Comparison of ENCODE assay signal across 24 cellular contexts in the genomic region with DNA sequence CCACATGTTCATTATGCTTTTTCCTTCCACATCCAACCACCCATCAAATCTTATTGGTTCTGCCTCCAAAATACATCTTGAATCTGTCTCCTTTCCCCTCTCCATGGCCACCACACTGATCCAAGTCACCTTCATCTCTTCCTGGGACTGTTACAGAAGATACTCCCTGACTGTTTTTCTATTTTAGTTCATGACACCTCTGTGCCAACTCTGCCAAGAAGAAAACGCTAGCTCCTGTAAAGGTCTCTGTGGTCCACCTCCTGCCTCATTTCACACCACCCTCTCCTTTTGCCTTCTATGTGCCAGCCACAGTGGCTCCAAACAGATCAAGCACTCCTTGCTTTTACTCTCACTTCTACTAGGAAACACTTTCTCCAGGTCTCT. TPM values are rescaled to one million over a fixed set of nuclear protein-coding genes. Genes with fewer than 3 reads are reported as not detected.
A peak's percentile ranks its signal among the peaks of the same experiment; 100 is the strongest.
DNase-seq lines count a peak whose midpoint lies in the region; ATAC-seq, FAIRE-seq and TF ChIP-seq lines count a peak whose summit lies in the region.
"Had no signal": no experiment of that assay in that cellular context is flagged by ENCODE, and none has a peak within 500 bp of the region (broad histone marks: within the 10 kb centered on the region; RNA-seq: fewer than 3 reads in every experiment).

No MANE protein-coding gene starts in this region.

- ATAC-seq in activated T-cell treated with anti-CD3 and anti-CD28 coated beads, Interleukin-2, amount 50 U/mL, for 72 hours (replicated peaks in 1 of 2) = no peak
- no peak for ATAC-seq in CD4-positive, CD25-positive, alpha-beta regulatory T cell (ENCODE audit: low read depth in 2 of 2)
- ATAC-seq in K562 (no peak), gastrocnemius medialis (peak; percentile 78 to 89)
- ATAC-seq: HCT116 had no signal

- no peak overlapping the region for H3K9ac ChIP-seq in K562 (ENCODE audit: insufficient read depth in 1 of 2, low read depth in 2 of 2, low read length in 2 of 2)

- peaks cover 6 to 22% of the 10 kb centered on the region in 2 donors for H3K36me3 Mint-ChIP-seq in activated T-cell treated with anti-CD3 and anti-CD28 coated beads, Interleukin-2, amount 50 U/mL, for 72 hours (ENCODE audit: insufficient read depth in 2 of 2)
- peaks cover 59% of the 10 kb centered on the region for H3K36me3 Mint-ChIP-seq in CD4-positive, CD25-positive, alpha-beta regulatory T cell

- H3K4me3 Mint-ChIP-seq in activated T-cell treated with anti-CD3 and anti-CD28 coated beads, Interleukin-2, amount 50 U/mL, for 72 hours = no peak overlapping the region
- no peak overlapping the region for H3K4me3 Mint-ChIP-seq in CD4-positive, CD25-positive, alpha-beta regulatory T cell

- H3K9me3 ChIP-seq in CD4-positive, CD25-positive, alpha-beta regulatory T cell (ENCODE audit: control insufficient read depth in 2 of 2, low read length in 2 of 2) = no peaks in the 10 kb centered on the region
- H3K9me3 ChIP-seq in K562 (replicated peaks; ENCODE audit: control insufficient read depth, insufficient read depth, low read depth, low read length) (no peaks in the 10 kb centered on the region), gastrocnemius medialis (no peaks in the 10 kb centered on the region)
- H3K9me3 ChIP-seq: SJCRH30 had no signal

- TF ChIP-seq CTCF in K562 (IDR thresholded peaks at IDR 0.05 in 2 of 3, conservative IDR thresholded peaks at IDR 0.05 in 1 of 3; ENCODE audit: insufficient read depth in 2 of 3, low read depth in 1 of 3, low read length in 3 of 3) (no peak), gastrocnemius medialis (IDR thresholded peaks at IDR 0.05 in 4 of 5, conservative IDR thresholded peaks at IDR 0.05 in 1 of 5) (no peak)

- no peaks in the 10 kb centered on the region for H3K9me1 ChIP-seq in K562 (ENCODE audit: control insufficient read depth, insufficient read depth, low read length)

- H3K36me3 ChIP-seq in CD4-positive, CD25-positive, alpha-beta regulatory T cell (ENCODE audit: control insufficient read depth, insufficient read depth, low read length) = peaks cover 76% of the 10 kb centered on the region
- peaks cover 95% of the 10 kb centered on the region for H3K36me3 ChIP-seq in K562 (ENCODE audit: control insufficient read depth, insufficient read depth, low read length)
- H3K36me3 ChIP-seq in gastrocnemius medialis = peaks cover 0 to 88% of the 10 kb centered on the region in 2 donors

- TF ChIP-seq EP300 in K562 (IDR thresholded peaks at IDR 0.05; ENCODE audit: low read length) = no peak

- in situ Hi-C loops in K562 (cut with MboI) = no loop called here
- in situ Hi-C loops in gastrocnemius medialis (cut with MboI; ENCODE audit: low sequenced_read_pairs in 4 of 4) = no loop called here

- no peak overlapping the region for H2AFZ ChIP-seq in K562 (ENCODE audit: low read depth, low read length)

- 0 out of 2 replicates have a peak, but pooled peaks cover 2% of the 10 kb centered on the region for H4K20me1 ChIP-seq in K562 (replicated peaks; ENCODE audit: control insufficient read depth, insufficient read depth, low read length)

- CTCF ChIA-PET in K562 (lab: Yijun Ruan, JAX; ENCODE audit: low intra/inter-chr PET ratio) = no interaction called here

- H3K27ac Mint-ChIP-seq in activated T-cell treated with anti-CD3 and anti-CD28 coated beads, Interleukin-2, amount 50 U/mL, for 72 hours = peak overlapping the region; percentile 36
- H3K27ac Mint-ChIP-seq in CD4-positive, CD25-positive, alpha-beta regulatory T cell = peak overlapping the region; percentile 7 to 90 (median 9)

- H3K27ac ChIP-seq in CD4-positive, CD25-positive, alpha-beta regulatory T cell (ENCODE audit: insufficient read depth, low read length, poor library complexity, severe bottlenecking) = no peak overlapping the region
- H3K27ac ChIP-seq in K562 (ENCODE audit: extremely low read depth, low read depth, low read length) (no peak overlapping the region), gastrocnemius medialis (peak overlapping the region in 3 of 4 donors; percentile 51 to 66 (median 57))
- H3K27ac ChIP-seq: SJCRH30 had no signal

- POLR2A ChIA-PET in K562 (lab: Yijun Ruan, JAX) = interaction anchor here (0.6 to 2.1 kb wide), 4 partner anchors 10 to 339 kb away, joined by 3 to 10 read pairs (median 4); no protein-coding TSS in a partner anchor

- no peaks in the 10 kb centered on the region for H3K9me3 Mint-ChIP-seq in activated T-cell treated with anti-CD3 and anti-CD28 coated beads, Interleukin-2, amount 50 U/mL, for 72 hours
- H3K9me3 Mint-ChIP-seq in CD4-positive, CD25-positive, alpha-beta regulatory T cell = peaks cover 0 to 2% (median 0%) of the 10 kb centered on the region in 7 donors

- no peaks in the 10 kb centered on the region for H3K27me3 Mint-ChIP-seq in activated T-cell treated with anti-CD3 and anti-CD28 coated beads, Interleukin-2, amount 50 U/mL, for 72 hours (ENCODE audit: low read depth)
- no peaks in the 10 kb centered on the region for H3K27me3 Mint-ChIP-seq in CD4-positive, CD25-positive, alpha-beta regulatory T cell

- DNase-seq in activated T-cell treated with anti-CD3 and anti-CD28 coated beads, Interleukin-2, amount 50 U/mL, for 72 hours = no peak
- no peak for DNase-seq in activated T-cell treated with anti-CD3 and anti-CD28 coated beads, Interleukin-2, amount 50 U/mL, for 48 hours
- no peak for DNase-seq in CD4-positive, CD25-positive, alpha-beta regulatory T cell
- no peak for DNase-seq in K562 (ENCODE audit: extremely low read depth in 1 of 4, low spot score in 3 of 4)
- DNase-seq in gastrocnemius medialis = peak in 1 of 2 donors; percentile 34
- DNase-seq in KG1 (lab: John Stamatoyannopoulos, UW) = no peak
- no peak for DNase-seq in UCSD-AML1 (lab: John Stamatoyannopoulos, UW; ENCODE audit: unreplicated experiment)
- no peak for DNase-seq in activated CD4-positive, alpha-beta T cell treated with anti-CD3 and anti-CD28 coated beads for 1 hour
- DNase-seq: 8988T, C1 segment of cervical spinal cord, DMS53, GDM1, GOT3, MM.1S, NCI-H1048, NCI-H1417 treated with DMSO at 0.1 percent for 48 hours, NCI-H187, NCI-H446, NCI-H526, OCI-M1, SJCRH30 had no signal

- H3K4me1 ChIP-seq in CD4-positive, CD25-positive, alpha-beta regulatory T cell (ENCODE audit: control insufficient read depth, insufficient read depth, low read length, poor library complexity, severe bottlenecking) = no peaks in the 10 kb centered on the region
- H3K4me1 ChIP-seq in K562 (replicated peaks in 1 of 2; ENCODE audit: control insufficient read depth in 2 of 2, insufficient read depth in 2 of 2, low read length in 2 of 2) = peaks cover 0 to 7% of the 10 kb centered on the region in 2 experiments; a peak in 1 of 5 replicates
- peaks cover 3 to 5% of the 10 kb centered on the region in 2 donors for H3K4me1 ChIP-seq in gastrocnemius medialis
- H3K4me1 ChIP-seq: SJCRH30 had no signal

- no peak for FAIRE-seq in K562 (lab: Jason Lieb, UNC)
- FAIRE-seq: D721Med, RCC 7860 had no signal

- no peak overlapping the region for H3K4me2 ChIP-seq in K562 (ENCODE audit: insufficient read depth, low read length)

- no peak for TF ChIP-seq RAD21 in K562 (CRISPR knock-in tag; conservative IDR thresholded peaks at IDR 0.05 in 1 of 2, IDR thresholded peaks at IDR 0.05 in 1 of 2)

- WGBS in K562 (ENCODE audit: insufficient coverage, low coverage, missing lambda C conversion rate) = 92% methylated on average over 1 of the region's 1 CpG

- no peaks in the 10 kb centered on the region for H3K27me3 ChIP-seq in CD4-positive, CD25-positive, alpha-beta regulatory T cell (ENCODE audit: control insufficient read depth, insufficient read depth, low read length)
- no peaks in the 10 kb centered on the region for H3K27me3 ChIP-seq in K562 (ENCODE audit: control insufficient read depth in 2 of 2, insufficient read depth in 2 of 2, low read length in 2 of 2)
- H3K27me3 ChIP-seq in gastrocnemius medialis = no peaks in the 10 kb centered on the region
- H3K27me3 ChIP-seq: SJCRH30 had no signal

- no peaks in the 10 kb centered on the region for H3K4me1 Mint-ChIP-seq in activated T-cell treated with anti-CD3 and anti-CD28 coated beads, Interleukin-2, amount 50 U/mL, for 72 hours (ENCODE audit: low read depth)
- peaks cover 0 to 2% (median 0%) of the 10 kb centered on the region in 4 donors for H3K4me1 Mint-ChIP-seq in CD4-positive, CD25-positive, alpha-beta regulatory T cell

- no peak overlapping the region for H3K4me3 ChIP-seq in CD4-positive, CD25-positive, alpha-beta regulatory T cell (ENCODE audit: low read depth, low read length)
- H3K4me3 ChIP-seq in K562 = no peak overlapping the region
- H3K4me3 ChIP-seq in gastrocnemius medialis = no peak overlapping the region
- H3K4me3 ChIP-seq: SJCRH30 had no signal

- TF ChIP-seq POLR2A in K562 (conservative IDR thresholded peaks at IDR 0.05) (no peak), gastrocnemius medialis (IDR thresholded peaks at IDR 0.05) (no peak)

- intact Hi-C loops in K562 (cut with micrococcal nuclease) (no loop called here), gastrocnemius medialis (cut with DNase I; ENCODE audit: low total_unique reads) (no loop called here)

- no peaks in the 10 kb centered on the region for H3K79me2 ChIP-seq in K562 (ENCODE audit: control insufficient read depth, insufficient read depth, low read length)

- BruUV-seq in K562 (replicated peaks; lab: Mats Ljungman, UMichigan) = no TSS peak

RNA-seq across cellular contexts. Expression of gene CLTCL1, which starts 58.9 kb away (rescaled TPM):
- total RNA-seq in activated T-cell treated with anti-CD3 and anti-CD28 coated beads, Interleukin-2, amount 50 U/mL, for 72 hours = 1 to 10 TPM in 1 of 2 donors, under 1 TPM in 1; 0.99 to 2.1 TPM
- total RNA-seq in CD4-positive, CD25-positive, alpha-beta regulatory T cell = 0.20 TPM
- polyA plus RNA-seq in CD4-positive, CD25-positive, alpha-beta regulatory T cell = under 1 TPM; 0.30 to 0.55 (median 0.36) TPM
- total RNA-seq in K562 (2011; cell fraction: chromatin; rRNA removed; ENCODE audit: low replicate concordance) = 78.7 and 79.9 TPM in 2 replicates
- total RNA-seq in K562 (2011; cell fraction: nucleolus; rRNA removed) = 32.0 and 34.7 TPM in 2 replicates
- total RNA-seq in K562 (2011; cell fraction: nucleoplasm; rRNA removed) = 23.7 and 38.1 TPM in 2 replicates
- total RNA-seq in K562 (2014; rRNA removed) = 4.3 and 5.4 TPM in 2 replicates
- total RNA-seq in K562 (2014; rRNA removed; fragmentation: Illumina TruSeq; extraction: Trizol) = 4.2 and 4.6 TPM in 2 replicates
- total RNA-seq in K562 (2015; rRNA removed; fragmentation: Illumina TruSeq; extraction: Trizol) = 3.6 and 4.5 TPM in 2 replicates
- total RNA-seq in K562 (2021) = 8.5 and 8.8 TPM in 2 replicates
- 11.7 and 17.0 TPM in 2 replicates for polyA plus RNA-seq in K562 (2011; rRNA removed)
- polyA plus RNA-seq in K562 (2011; cell fraction: cytosol; rRNA removed) = 10.3 and 14.5 TPM in 2 replicates
- polyA plus RNA-seq in K562 (2011; cell fraction: nucleus; rRNA removed) = 41.1 and 49.0 TPM in 2 replicates
- polyA plus RNA-seq in K562 (2012) = 5.7 and 18.7 TPM in 2 replicates
- 4.3 and 5.0 TPM in 2 replicates for polyA plus RNA-seq in K562 (2014; fragmentation: Illumina TruSeq; extraction: Trizol)
- 1 to 10 TPM; 1.1 to 2.1 TPM for polyA plus RNA-seq in K562 (2014; fragmentation: Nextera tagmentation; extraction: Ambion mirVana)
- polyA plus RNA-seq in K562 (2014; rRNA removed) = 5.8 and 8.8 TPM in 2 replicates
- 25.0 and 27.6 TPM in 2 replicates for polyA minus RNA-seq in K562 (2011; rRNA and poly(A)+ RNA removed)
- polyA minus RNA-seq in K562 (2011; cell fraction: cytosol; rRNA and poly(A)+ RNA removed) = 12.9 and 15.0 TPM in 2 replicates
- polyA minus RNA-seq in K562 (2011; cell fraction: nucleus; rRNA and poly(A)+ RNA removed) = 18.0 and 35.4 TPM in 2 replicates
- total RNA-seq in gastrocnemius medialis = 100 to 1,000 TPM; 111 to 311 (median 215) TPM

Comparison
In these comparisons a context has a peak if more than half of its experiments do, and no peak if none do; other contexts are left out.
1. ATAC-seq: peak in gastrocnemius medialis (2 of 2); none in activated T-cell treated with anti-CD3 and anti-CD28 coated beads, Interleukin-2, amount 50 U/mL, for 72 hours (0 of 2), CD4-positive, CD25-positive, alpha-beta regulatory T cell (0 of 2) and K562 (single experiment).
2. H3K27ac ChIP-seq: peak in gastrocnemius medialis (3 of 4); none in CD4-positive, CD25-positive, alpha-beta regulatory T cell (single experiment) and K562 (single experiment).